27 cellular contexts compared by ENCODE assay signal in the genomic region with DNA sequence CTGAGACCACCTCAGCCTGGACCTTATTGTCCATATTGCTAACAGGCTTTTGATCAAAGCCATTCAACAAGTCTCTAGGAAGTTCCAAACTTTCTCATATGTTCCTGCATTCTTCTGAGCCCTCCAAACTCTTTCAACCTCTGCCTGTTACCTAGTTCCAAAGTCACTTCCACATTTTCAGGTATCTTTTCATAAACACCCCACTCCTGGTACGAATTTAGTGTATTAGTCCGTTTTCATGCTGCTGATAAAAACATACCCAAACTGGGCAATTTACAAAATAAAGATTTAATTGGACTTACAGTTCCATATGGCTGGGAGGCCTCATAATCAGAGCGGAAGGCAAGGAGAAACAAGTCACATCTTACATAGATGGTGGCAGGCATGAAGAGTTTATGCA.
DNase-seq lines count a peak whose midpoint lies in the region; ATAC-seq, FAIRE-seq and TF ChIP-seq lines count a peak whose summit lies in the region.
"Had no signal": no experiment of that assay in that cellular context is flagged by ENCODE, and none has a peak within 500 bp of the region (broad histone marks: within the 10 kb centered on the region; RNA-seq: fewer than 3 reads in every experiment).

No MANE protein-coding gene starts in this region.

- H3K36me3 Mint-ChIP-seq in MCF 10A (ENCODE audit: insufficient read depth, unreplicated experiment) (no peaks in the 10 kb centered on the region), endodermal cell (ENCODE audit: low read depth) (no peaks in the 10 kb centered on the region), progenitor cell of endocrine pancreas (ENCODE audit: insufficient read depth) (peaks cover 5% of the 10 kb centered on the region)
- H3K36me3 Mint-ChIP-seq: CD14-positive monocyte; CD4-positive, alpha-beta memory T cell; CD4-positive, CD25-positive, alpha-beta regulatory T cell had no signal

- H3K9me3 ChIP-seq in mammary epithelial cell (replicated peaks; ENCODE audit: insufficient read depth, low read length) (peaks cover 10% of the 10 kb centered on the region), K562 (replicated peaks; ENCODE audit: control insufficient read depth, insufficient read depth, low read depth, low read length) (no peaks in the 10 kb centered on the region), endodermal cell (ENCODE audit: control insufficient read depth, low read length) (peaks cover 38% of the 10 kb centered on the region)
- H3K9me3 ChIP-seq: BE2C had no signal

- H4K20me1 ChIP-seq in mammary epithelial cell (ENCODE audit: insufficient read depth, low read length) (no peaks in the 10 kb centered on the region), K562 (replicated peaks; ENCODE audit: control insufficient read depth, insufficient read depth, low read length) (no peaks in the 10 kb centered on the region)
- H4K20me1 ChIP-seq: BLaER1 had no signal

- H2AFZ ChIP-seq in mammary epithelial cell (ENCODE audit: low read depth, low read length) (no peak overlapping the region), K562 (ENCODE audit: low read depth, low read length) (no peak overlapping the region)

- H3K27ac Mint-ChIP-seq in MCF 10A (ENCODE audit: low read depth, unreplicated experiment) = no peak overlapping the region
- no peak overlapping the region for H3K27ac Mint-ChIP-seq in endodermal cell
- H3K27ac Mint-ChIP-seq in progenitor cell of endocrine pancreas = no peak overlapping the region
- H3K27ac Mint-ChIP-seq: CD4-positive, alpha-beta memory T cell; CD4-positive, CD25-positive, alpha-beta regulatory T cell; CD8-positive, alpha-beta memory T cell had no signal

- BruUV-seq in MCF 10A (replicated peaks; lab: Mats Ljungman, UMichigan) (no TSS peak), mammary epithelial cell (replicated peaks; lab: Mats Ljungman, UMichigan) (no TSS peak), K562 (replicated peaks; lab: Mats Ljungman, UMichigan) (no TSS peak)

- no peaks in the 10 kb centered on the region for H3K27me3 ChIP-seq in mammary epithelial cell (ENCODE audit: insufficient read depth, low read length)
- H3K27me3 ChIP-seq in K562 (ENCODE audit: control insufficient read depth in 2 of 2, insufficient read depth in 2 of 2, low read length in 2 of 2) = no peaks in the 10 kb centered on the region
- no peaks in the 10 kb centered on the region for H3K27me3 ChIP-seq in endodermal cell (ENCODE audit: control insufficient read depth, insufficient read depth, low read length, poor library complexity, severe bottlenecking)
- H3K27me3 ChIP-seq: BE2C, BLaER1 had no signal

- no peak for TF ChIP-seq EP300 in K562 (IDR thresholded peaks at IDR 0.05; ENCODE audit: low read length)

- intact Hi-C loops in MCF 10A (cut with micrococcal nuclease) = no loop called here
- intact Hi-C loops in mammary epithelial cell (cut with micrococcal nuclease) = no loop called here
- intact Hi-C loops in K562 (cut with micrococcal nuclease) = no loop called here

- TF ChIP-seq CTCF in MCF 10A (IDR thresholded peaks at IDR 0.05; ENCODE audit: unreplicated experiment) (no peak), mammary epithelial cell (conservative IDR thresholded peaks at IDR 0.05 in 1 of 2, IDR thresholded peaks at IDR 0.05 in 1 of 2; ENCODE audit: extremely low read depth in 1 of 2, insufficient read depth in 1 of 2, low read depth in 1 of 2, low read length in 2 of 2) (no peak), K562 (IDR thresholded peaks at IDR 0.05 in 2 of 3, conservative IDR thresholded peaks at IDR 0.05 in 1 of 3; ENCODE audit: insufficient read depth in 2 of 3, low read depth in 1 of 3, low read length in 3 of 3) (no peak), endodermal cell (conservative IDR thresholded peaks at IDR 0.05) (no peak), progenitor cell of endocrine pancreas (IDR thresholded peaks at IDR 0.05; ENCODE audit: unreplicated experiment) (no peak)

- no peaks in the 10 kb centered on the region for H3K36me3 ChIP-seq in mammary epithelial cell (ENCODE audit: insufficient read depth, low read length)
- H3K36me3 ChIP-seq in K562 (ENCODE audit: control insufficient read depth, insufficient read depth, low read length) = no peaks in the 10 kb centered on the region
- H3K36me3 ChIP-seq in endodermal cell (ENCODE audit: control insufficient read depth, insufficient read depth, low read length) = no peaks in the 10 kb centered on the region
- H3K36me3 ChIP-seq: BE2C, BLaER1 had no signal

- no peaks in the 10 kb centered on the region for H3K9me1 ChIP-seq in K562 (ENCODE audit: control insufficient read depth, insufficient read depth, low read length)

- H3K4me1 ChIP-seq in mammary epithelial cell (ENCODE audit: insufficient read depth, low read length) (no peaks in the 10 kb centered on the region), K562 (replicated peaks in 1 of 2; ENCODE audit: control insufficient read depth in 2 of 2, insufficient read depth in 2 of 2, low read length in 2 of 2) (no peaks in the 10 kb centered on the region), endodermal cell (ENCODE audit: control insufficient read depth, insufficient read depth, low read length) (no peaks in the 10 kb centered on the region)
- H3K4me1 ChIP-seq: BE2C, BLaER1 had no signal

- H3K9ac ChIP-seq in mammary epithelial cell (ENCODE audit: insufficient read depth, low read length) (no peak overlapping the region), K562 (ENCODE audit: insufficient read depth in 1 of 2, low read depth in 2 of 2, low read length in 2 of 2) (no peak overlapping the region), endodermal cell (ENCODE audit: extremely low read depth, low read length, poor library complexity, severe bottlenecking) (no peak overlapping the region)
- H3K9ac ChIP-seq: BLaER1 had no signal

- TF ChIP-seq RAD21 in K562 (CRISPR knock-in tag; conservative IDR thresholded peaks at IDR 0.05 in 1 of 2, IDR thresholded peaks at IDR 0.05 in 1 of 2) = no peak

- dilution Hi-C loops in mammary epithelial cell (cut with HindIII; ENCODE audit: low sequenced_read_pairs) = no loop called here

- no peak overlapping the region for H3K4me3 Mint-ChIP-seq in MCF 10A (ENCODE audit: unreplicated experiment)
- H3K4me3 Mint-ChIP-seq in endodermal cell = no peak overlapping the region
- H3K4me3 Mint-ChIP-seq in progenitor cell of endocrine pancreas (ENCODE audit: low read depth) = no peak overlapping the region
- H3K4me3 Mint-ChIP-seq: CD14-positive monocyte; CD4-positive, alpha-beta memory T cell; CD4-positive, CD25-positive, alpha-beta regulatory T cell; CD8-positive, alpha-beta memory T cell had no signal

- H3K4me1 Mint-ChIP-seq in MCF 10A (ENCODE audit: insufficient read depth, unreplicated experiment) = no peaks in the 10 kb centered on the region
- no peaks in the 10 kb centered on the region for H3K4me1 Mint-ChIP-seq in endodermal cell
- no peaks in the 10 kb centered on the region for H3K4me1 Mint-ChIP-seq in progenitor cell of endocrine pancreas (ENCODE audit: low read depth)
- H3K4me1 Mint-ChIP-seq: CD14-positive monocyte; CD4-positive, alpha-beta memory T cell; CD4-positive, CD25-positive, alpha-beta regulatory T cell; CD8-positive, alpha-beta memory T cell had no signal

- H3K4me2 ChIP-seq in mammary epithelial cell (ENCODE audit: insufficient read depth, low read depth, low read length) (no peak overlapping the region), K562 (ENCODE audit: insufficient read depth, low read length) (no peak overlapping the region)
- H3K4me2 ChIP-seq: BLaER1 had no signal

- H3K9me3 Mint-ChIP-seq in MCF 10A (ENCODE audit: unreplicated experiment) (peaks cover 24% of the 10 kb centered on the region), endodermal cell (peaks cover 37% of the 10 kb centered on the region), progenitor cell of endocrine pancreas (ENCODE audit: low read depth) (peaks cover 35% of the 10 kb centered on the region)

- DNase-seq in MCF 10A (ENCODE audit: unreplicated experiment) (peak; percentile 2), mammary epithelial cell (no peak), K562 (ENCODE audit: extremely low read depth in 1 of 4, low spot score in 3 of 4) (no peak), endodermal cell (no peak), progenitor cell of endocrine pancreas (ENCODE audit: low spot score, unreplicated experiment) (no peak)
- no peak for DNase-seq in activated CD4-positive, alpha-beta T cell treated with anti-CD3 and anti-CD28 coated beads for 48 hours
- DNase-seq: 8988T; ACHN; BE2C; C1 segment of cervical spinal cord; CD4-positive, alpha-beta memory T cell; CD4-positive, CD25-positive, alpha-beta regulatory T cell; CD8-positive, alpha-beta memory T cell; COR-L47; DMS 273 treated with DMSO at 0.1 percent for 48 hours; DMS153; DMS53; DMS79; DND-41; EL; GDM1 had no signal

- in situ Hi-C loops in mammary epithelial cell (cut with MboI; ENCODE audit: low sequenced_read_pairs in 2 of 2) (no loop called here), K562 (cut with MboI) (no loop called here)

- H3K27ac ChIP-seq in mammary epithelial cell (ENCODE audit: insufficient read depth, low read depth, low read length) (no peak overlapping the region), K562 (ENCODE audit: extremely low read depth, low read depth, low read length) (no peak overlapping the region), endodermal cell (ENCODE audit: low read depth, low read length) (no peak overlapping the region)
- H3K27ac ChIP-seq: BLaER1 had no signal

- FAIRE-seq in K562 (lab: Jason Lieb, UNC) = no peak
- FAIRE-seq: A204.1, GM12878, GM12892, GM18507 had no signal

- POLR2A ChIA-PET in MCF 10A (lab: Yijun Ruan, JAX) (no interaction called here), K562 (lab: Yijun Ruan, JAX) (no interaction called here)

- CTCF ChIA-PET in MCF 10A (lab: Yijun Ruan, JAX) (no interaction called here), mammary epithelial cell (lab: Charles Lee; ENCODE audit: low non-redundant PET) (no interaction called here), K562 (lab: Yijun Ruan, JAX; ENCODE audit: low intra/inter-chr PET ratio) (no interaction called here)

- TF ChIP-seq POLR2A in K562 (conservative IDR thresholded peaks at IDR 0.05) = no peak

- no peak for ATAC-seq in K562
- ATAC-seq: GM12878 had no signal

- H3K79me2 ChIP-seq in mammary epithelial cell (ENCODE audit: insufficient read depth, low read length) = no peaks in the 10 kb centered on the region
- H3K79me2 ChIP-seq in K562 (ENCODE audit: control insufficient read depth, insufficient read depth, low read length) = no peaks in the 10 kb centered on the region

- 76% methylated on average over 3 of the region's 3 CpGs for WGBS in mammary epithelial cell (ENCODE audit: low coverage, missing lambda C conversion rate)
- whole genome bisulfite sequencing in K562 (ENCODE audit: insufficient coverage, low coverage, missing lambda C conversion rate) = 0% methylated on average over 3 of the region's 3 CpGs
- 82 to 94% methylated on average over 3 of the region's 3 CpGs for WGBS in endodermal cell (ENCODE audit: insufficient coverage in 1 of 2, insufficient read length in 1 of 2), 2 experiments

- H3K4me3 ChIP-seq in mammary epithelial cell (replicated peaks in 1 of 3; ENCODE audit: insufficient read depth in 1 of 3, low read depth in 2 of 3, low read length in 3 of 3) = no peak overlapping the region
- no peak overlapping the region for H3K4me3 ChIP-seq in K562
- H3K4me3 ChIP-seq in endodermal cell (ENCODE audit: low read length) = peak overlapping the region; percentile 21
- H3K4me3 ChIP-seq: BLaER1, GM12878 had no signal

- H3K27me3 Mint-ChIP-seq in MCF 10A (ENCODE audit: insufficient read depth, unreplicated experiment) (no peaks in the 10 kb centered on the region), endodermal cell (ENCODE audit: insufficient read depth) (peaks cover 2% of the 10 kb centered on the region), progenitor cell of endocrine pancreas (no peaks in the 10 kb centered on the region)
- H3K27me3 Mint-ChIP-seq: CD4-positive, alpha-beta memory T cell; CD4-positive, CD25-positive, alpha-beta regulatory T cell; CD8-positive, alpha-beta memory T cell had no signal
